ENCODE assay signal across 21 cellular contexts in the genomic region with DNA sequence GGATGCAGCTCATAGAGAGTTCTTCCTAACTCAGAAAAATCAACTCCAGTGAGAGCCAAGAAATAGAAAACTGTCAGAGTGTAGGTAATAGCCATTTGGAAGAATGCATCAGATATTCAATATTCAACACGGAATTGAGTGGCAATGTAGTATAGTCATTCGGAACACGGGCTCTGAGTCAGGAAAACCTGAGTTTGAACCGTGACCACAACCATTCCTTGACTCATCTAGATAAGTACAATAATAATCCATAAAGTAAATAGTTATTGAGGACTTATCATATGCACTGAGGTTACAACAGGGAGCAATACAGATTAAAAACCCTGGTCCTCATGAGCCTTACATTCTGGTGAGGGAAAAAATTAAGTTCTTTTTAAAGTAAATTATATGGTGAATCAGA.
DNase-seq lines count a peak whose midpoint lies in the region; FAIRE-seq and TF ChIP-seq lines count a peak whose summit lies in the region.
"Had no signal": no experiment of that assay in that cellular context is flagged by ENCODE, and none has a peak within 500 bp of the region (broad histone marks: within the 10 kb centered on the region; RNA-seq: fewer than 3 reads in every experiment).

No MANE protein-coding gene starts in this region.

- H3K4me3 Mint-ChIP-seq in HFFc6, result no peak overlapping the region
- H3K4me3 Mint-ChIP-seq: H9, nephron progenitor cell had no signal

- peaks cover 15% of the 10 kb centered on the region for H3K4me1 Mint-ChIP-seq in HFFc6 (ENCODE audit: low read depth)
- H3K4me1 Mint-ChIP-seq: H9, nephron progenitor cell had no signal

- no peak for FAIRE-seq in small intestine (lab: Jason Lieb, UNC)
- no peak for FAIRE-seq in kidney (lab: Jason Lieb, UNC)
- FAIRE-seq: D721Med had no signal

- TF ChIP-seq CTCF in HFFc6 (IDR thresholded peaks at IDR 0.05) (no peak), fibroblast of mammary gland (conservative IDR thresholded peaks at IDR 0.05; ENCODE audit: control insufficient read depth, insufficient read depth, low read depth, low read length) (no peak), kidney (IDR thresholded peaks at IDR 0.05; ENCODE audit: borderline replicate concordance, extremely low read depth, insufficient read depth) (no peak)

- H3K36me3 ChIP-seq in adipocyte (ENCODE audit: control insufficient read depth, insufficient read depth, low read length, severe bottlenecking), result no peaks in the 10 kb centered on the region
- H3K36me3 ChIP-seq in small intestine (ENCODE audit: control insufficient read depth in 2 of 2, insufficient read depth in 2 of 2, low read length in 2 of 2), result no peaks in the 10 kb centered on the region
- no peaks in the 10 kb centered on the region for H3K36me3 ChIP-seq in kidney (ENCODE audit: control insufficient read depth in 1 of 2, insufficient read depth in 2 of 2, low read length in 2 of 2)
- H3K36me3 ChIP-seq: BLaER1, upper lobe of left lung had no signal

- peaks cover 11% of the 10 kb centered on the region for H3K9me3 ChIP-seq in adipocyte (ENCODE audit: control insufficient read depth, low read length)
- H3K9me3 ChIP-seq in small intestine (ENCODE audit: control insufficient read depth, low read depth), result no peaks in the 10 kb centered on the region
- no peaks in the 10 kb centered on the region for H3K9me3 ChIP-seq in kidney (ENCODE audit: control insufficient read depth in 1 of 2, low read length in 2 of 2)
- H3K9me3 ChIP-seq: upper lobe of left lung had no signal

- WGBS in small intestine, 3 donors, result 42 to 73% (median 52%) methylated on average over 4 of the region's 4 CpGs

- H3K4me3 ChIP-seq in adipocyte (ENCODE audit: low read length) (no peak overlapping the region), fibroblast of mammary gland (ENCODE audit: control insufficient read depth, low read depth, low read length) (no peak overlapping the region), small intestine (ENCODE audit: low read depth in 1 of 2, low read length in 2 of 2) (no peak overlapping the region), kidney (ENCODE audit: low read length in 2 of 2) (no peak overlapping the region)
- H3K4me3 ChIP-seq: BLaER1, upper lobe of left lung had no signal

- DNase-seq in HFFc6 (peak; percentile 10), adipocyte (ENCODE audit: low read depth) (peak; percentile 59), fibroblast of mammary gland (ENCODE audit: low read depth) (peak; percentile 57), small intestine (peak; percentile 35), head of caudate nucleus (no peak), NCI-H1105 (lab: John Stamatoyannopoulos, UW) (no peak), kidney (no peak)
- DNase-seq in activated naive CD4-positive, alpha-beta T cell (lab: John Stamatoyannopoulos, UW), result no peak
- DNase-seq: activated CD4-positive, alpha-beta T cell treated with anti-CD3 and anti-CD28 coated beads for 1 hour; activated gamma-delta T cell treated with Interleukin-2 at 50 U/mL for 16 hours; aorta; cortex of kidney; H9; NCI-H2029 treated with DMSO at 0.1 percent for 48 hours; NCI-H510A treated with DMSO at 0.1 percent for 48 hours; nephron progenitor cell; stimulated activated naive CD8-positive, alpha-beta T cell treated with anti-CD3 and anti-CD28 coated beads, Interleukin-15, Interleukin-2, amounts not matched to agents 100 U/mL and 50 U/mL, for 24 hours; T-helper 9 cell; upper lobe of left lung had no signal

- no peaks in the 10 kb centered on the region for H3K9me3 Mint-ChIP-seq in HFFc6

- H3K27ac ChIP-seq in small intestine (ENCODE audit: low read depth in 1 of 2, low read length in 1 of 2) (no peak overlapping the region), kidney (ENCODE audit: low read depth in 2 of 2, low read length in 2 of 2) (no peak overlapping the region)
- H3K27ac ChIP-seq: BLaER1, upper lobe of left lung had no signal

- H3K4me1 ChIP-seq in adipocyte (ENCODE audit: control insufficient read depth, insufficient read depth, low read length) (no peaks in the 10 kb centered on the region), small intestine (ENCODE audit: control insufficient read depth in 2 of 2, insufficient read depth in 1 of 2, low read depth in 1 of 2, low read length in 1 of 2) (no peaks in the 10 kb centered on the region), kidney (ENCODE audit: control insufficient read depth in 1 of 2, insufficient read depth in 1 of 2, low read depth in 1 of 2, low read length in 2 of 2) (no peaks in the 10 kb centered on the region)
- H3K4me1 ChIP-seq: BLaER1, upper lobe of left lung had no signal

- H3K27me3 ChIP-seq in adipocyte (replicated peaks; ENCODE audit: control insufficient read depth, insufficient read depth, low read length) (peaks cover 36% of the 10 kb centered on the region), small intestine (ENCODE audit: control insufficient read depth in 2 of 2, insufficient read depth in 2 of 2, low read length in 2 of 2) (peaks cover 0 to 2% of the 10 kb centered on the region in 2 donors)
- H3K27me3 ChIP-seq: BLaER1, upper lobe of left lung had no signal

- H3K36me3 Mint-ChIP-seq in HFFc6 (ENCODE audit: low read depth), result no peaks in the 10 kb centered on the region

- peaks cover 26% of the 10 kb centered on the region for H3K27me3 Mint-ChIP-seq in HFFc6 (ENCODE audit: insufficient read depth)

- no peak overlapping the region for H3K9ac ChIP-seq in adipocyte (ENCODE audit: low read length)
- no peak overlapping the region for H3K9ac ChIP-seq in kidney (ENCODE audit: low read length in 2 of 2)
- H3K9ac ChIP-seq: BLaER1 had no signal

- H3K27ac Mint-ChIP-seq in HFFc6, result no peak overlapping the region
- H3K27ac Mint-ChIP-seq: H9, nephron progenitor cell had no signal

- intact Hi-C loops in head of caudate nucleus (cut with DNase I), result no loop called here
- intact Hi-C loops in kidney (cut with DNase I), result no loop called here

Comparison
In these comparisons a context has a peak if more than half of its experiments do, and no peak if none do; other contexts are left out.
1. DNase-seq: peak in HFFc6 (single experiment), adipocyte (single experiment), fibroblast of mammary gland (single experiment) and small intestine (single experiment); none in head of caudate nucleus (0 of 42), activated naive CD4-positive, alpha-beta T cell (0 of 4), NCI-H1105 (single experiment) and kidney (single experiment).